In the genomic region with DNA sequence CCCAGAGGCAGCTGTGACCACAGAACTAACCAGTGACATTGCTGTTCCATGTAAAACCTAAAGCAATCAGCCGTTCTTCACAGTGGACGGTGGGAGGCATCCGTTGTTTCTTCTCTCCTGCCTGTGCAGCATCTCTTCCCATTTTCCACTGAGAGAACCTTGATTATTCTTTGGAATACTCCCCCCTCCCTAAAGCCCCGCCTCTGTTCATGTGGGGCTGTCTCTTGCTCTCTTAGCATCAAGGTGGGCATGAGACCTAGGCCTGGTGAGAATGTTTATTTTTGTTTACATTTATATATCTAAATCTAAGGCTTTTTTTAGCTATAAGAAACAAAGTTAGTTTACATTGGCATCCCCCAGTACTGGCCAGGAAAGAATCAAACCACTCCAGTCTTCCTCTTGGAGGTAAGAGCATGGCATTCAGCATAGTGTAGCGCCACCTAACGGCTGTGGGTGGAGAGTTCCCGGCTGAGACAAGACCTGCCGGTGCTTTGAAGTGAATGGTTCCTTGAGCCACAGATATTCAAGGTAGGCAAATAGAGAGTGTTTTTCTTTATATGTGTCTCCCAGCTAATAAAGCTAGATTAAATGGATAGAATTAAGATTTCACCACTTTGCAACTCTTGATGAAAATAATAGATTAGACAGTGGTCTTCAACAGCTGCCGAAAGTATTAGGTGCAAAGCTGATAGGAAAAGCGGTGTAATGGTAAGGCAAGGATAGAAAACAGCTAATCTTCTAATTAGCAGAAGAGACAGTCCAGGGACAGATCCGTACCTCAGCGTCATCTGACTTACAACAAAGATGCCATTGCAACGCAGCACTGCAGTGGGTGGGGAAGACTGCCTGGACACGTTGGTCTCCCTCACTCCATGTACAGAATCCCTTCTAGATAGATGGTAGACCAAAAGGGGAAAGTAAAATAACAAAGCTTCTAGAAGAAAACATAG, we compare ENCODE assay signal across 1 cellular context.
TF ChIP-seq lines count a peak whose summit lies in the region.

No MANE protein-coding gene starts in this region.

TF ChIP-seq in WTC11, 78 proteins besides CTCF, POLR2A, EP300 and RAD21 (continued from another document):
- TF ChIP-seq, protein P1, sequence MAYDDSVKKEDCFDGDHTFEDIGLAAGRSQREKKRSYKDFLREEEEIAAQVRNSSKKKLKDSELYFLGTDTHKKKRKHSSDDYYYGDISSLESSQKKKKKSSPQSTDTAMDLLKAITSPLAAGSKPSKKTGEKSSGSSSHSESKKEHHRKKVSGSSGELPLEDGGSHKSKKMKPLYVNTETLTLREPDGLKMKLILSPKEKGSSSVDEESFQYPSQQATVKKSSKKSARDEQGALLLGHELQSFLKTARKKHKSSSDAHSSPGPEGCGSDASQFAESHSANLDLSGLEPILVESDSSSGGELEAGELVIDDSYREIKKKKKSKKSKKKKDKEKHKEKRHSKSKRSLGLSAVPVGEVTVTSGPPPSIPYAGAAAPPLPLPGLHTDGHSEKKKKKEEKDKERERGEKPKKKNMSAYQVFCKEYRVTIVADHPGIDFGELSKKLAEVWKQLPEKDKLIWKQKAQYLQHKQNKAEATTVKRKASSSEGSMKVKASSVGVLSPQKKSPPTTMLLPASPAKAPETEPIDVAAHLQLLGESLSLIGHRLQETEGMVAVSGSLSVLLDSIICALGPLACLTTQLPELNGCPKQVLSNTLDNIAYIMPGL (CRISPR knock-in tag; IDR thresholded peaks at IDR 0.05) = no peak
- TF ChIP-seq NFATC4 (CRISPR knock-in tag; IDR thresholded peaks at IDR 0.05) = no peak
- TF ChIP-seq, protein P2, sequence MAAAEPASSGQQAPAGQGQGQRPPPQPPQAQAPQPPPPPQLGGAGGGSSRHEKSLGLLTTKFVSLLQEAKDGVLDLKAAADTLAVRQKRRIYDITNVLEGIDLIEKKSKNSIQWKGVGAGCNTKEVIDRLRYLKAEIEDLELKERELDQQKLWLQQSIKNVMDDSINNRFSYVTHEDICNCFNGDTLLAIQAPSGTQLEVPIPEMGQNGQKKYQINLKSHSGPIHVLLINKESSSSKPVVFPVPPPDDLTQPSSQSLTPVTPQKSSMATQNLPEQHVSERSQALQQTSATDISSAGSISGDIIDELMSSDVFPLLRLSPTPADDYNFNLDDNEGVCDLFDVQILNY (CRISPR knock-in tag; IDR thresholded peaks at IDR 0.05) = no peak
- no peak for TF ChIP-seq JUN (CRISPR knock-in tag; IDR thresholded peaks at IDR 0.05)
- no peak for TF ChIP-seq GABPB1 (CRISPR knock-in tag; IDR thresholded peaks at IDR 0.05)
- TF ChIP-seq KAT7 (CRISPR knock-in tag; IDR thresholded peaks at IDR 0.05; ENCODE audit: borderline replicate concordance) = no peak
- no peak for TF ChIP-seq ZNF416 (CRISPR knock-in tag; IDR thresholded peaks at IDR 0.05)
- TF ChIP-seq ESRRA (CRISPR knock-in tag; IDR thresholded peaks at IDR 0.05; ENCODE audit: borderline replicate concordance) = no peak
- TF ChIP-seq, protein P3, sequence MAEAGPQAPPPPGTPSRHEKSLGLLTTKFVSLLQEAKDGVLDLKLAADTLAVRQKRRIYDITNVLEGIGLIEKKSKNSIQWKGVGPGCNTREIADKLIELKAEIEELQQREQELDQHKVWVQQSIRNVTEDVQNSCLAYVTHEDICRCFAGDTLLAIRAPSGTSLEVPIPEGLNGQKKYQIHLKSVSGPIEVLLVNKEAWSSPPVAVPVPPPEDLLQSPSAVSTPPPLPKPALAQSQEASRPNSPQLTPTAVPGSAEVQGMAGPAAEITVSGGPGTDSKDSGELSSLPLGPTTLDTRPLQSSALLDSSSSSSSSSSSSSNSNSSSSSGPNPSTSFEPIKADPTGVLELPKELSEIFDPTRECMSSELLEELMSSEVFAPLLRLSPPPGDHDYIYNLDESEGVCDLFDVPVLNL (CRISPR knock-in tag; IDR thresholded peaks at IDR 0.05; ENCODE audit: borderline replicate concordance, low read depth) = no peak
